ENCODE assay signal across 10 cellular contexts in genomic region chr13:29845440-29846056, GRCh38. TPM values are rescaled to one million over a fixed set of nuclear protein-coding genes. Genes with fewer than 3 reads are reported as not detected.
DNase-seq lines count a peak whose midpoint lies in the region; TF ChIP-seq lines count a peak whose summit lies in the region.
"Had no signal": no experiment of that assay in that cellular context is flagged by ENCODE, and none has a peak within 500 bp of the region (broad histone marks: within the 10 kb centered on the region; RNA-seq: fewer than 3 reads in every experiment).

No MANE protein-coding gene starts in this region.

- H3K4me1 ChIP-seq in HEK293 (ENCODE audit: control insufficient read depth, insufficient read depth, low read length) (peaks cover 11% of the 10 kb centered on the region), breast epithelium (peaks cover 0 to 4% of the 10 kb centered on the region in 2 donors)

- peaks cover 60% of the 10 kb centered on the region for H3K4me1 Mint-ChIP-seq in mesothelial cell of epicardium

- POLR2A ChIA-PET in HEK293 (lab: Yijun Ruan, JAX), result no interaction called here

- no peak overlapping the region for H3K27ac ChIP-seq in HEK293 (ENCODE audit: extremely low read depth, low read depth, low read length)
- no peak overlapping the region for H3K27ac ChIP-seq in breast epithelium

- intact Hi-C loops in breast epithelium (cut with DNase I; ENCODE audit: low total_unique reads), result loop anchor here (10.0 kb wide), 1 partner anchor 269 kb away; no protein-coding TSS in a partner anchor
- intact Hi-C loops in posterior cingulate gyrus (cut with DNase I), result loop anchor here (5.0 kb wide), 2 partner anchors 253 to 338 kb away; no protein-coding TSS in a partner anchor

- H3K4me3 ChIP-seq in HEK293 (ENCODE audit: low read depth, low read length) (no peak overlapping the region), breast epithelium (peak overlapping the region in 1 of 3 donors; percentile 94)
- H3K4me3 ChIP-seq: lung had no signal

- H3K36me3 ChIP-seq in HEK293 (ENCODE audit: control insufficient read depth in 2 of 2, insufficient read depth in 1 of 2, low read length in 2 of 2) (no peaks in the 10 kb centered on the region), breast epithelium (no peaks in the 10 kb centered on the region)

- H3K9me3 Mint-ChIP-seq in mesothelial cell of epicardium, result no peaks in the 10 kb centered on the region
- H3K9me3 Mint-ChIP-seq: activated naive CD8-positive, alpha-beta T cell treated with anti-CD3 and anti-CD28 coated beads, Interleukin-2, amount 10 ng/mL, durations not matched to agents 7 days and 5 days had no signal

- no peak for DNase-seq in AG09319 (ENCODE audit: extremely low read depth, low read depth)
- DNase-seq in breast epithelium (ENCODE audit: low spot score in 2 of 2), result no peak
- DNase-seq in mesothelial cell of epicardium (ENCODE audit: low spot score in 2 of 2, unreplicated experiment in 2 of 2), result no peak
- DNase-seq in AG08396 (ENCODE audit: low spot score), result no peak
- no peak for DNase-seq in posterior cingulate gyrus
- DNase-seq in 8988T, result no peak
- no peak for DNase-seq in NCI-H1092 treated with DMSO at 0.1 percent for 48 hours (lab: John Stamatoyannopoulos, UW)
- DNase-seq: activated naive CD8-positive, alpha-beta T cell treated with anti-CD3 and anti-CD28 coated beads, Interleukin-2, amount 10 ng/mL, durations not matched to agents 7 days and 5 days had no signal

- no peaks in the 10 kb centered on the region for H3K36me3 Mint-ChIP-seq in mesothelial cell of epicardium
- H3K36me3 Mint-ChIP-seq: activated naive CD8-positive, alpha-beta T cell treated with anti-CD3 and anti-CD28 coated beads, Interleukin-2, amount 10 ng/mL, durations not matched to agents 7 days and 5 days had no signal

- TF ChIP-seq POLR2A in breast epithelium (IDR thresholded peaks at IDR 0.05), result no peak

- H3K9me3 ChIP-seq in HEK293 (ENCODE audit: control insufficient read depth, insufficient read depth, low read depth, low read length) (no peaks in the 10 kb centered on the region), breast epithelium (no peaks in the 10 kb centered on the region)

- no peaks in the 10 kb centered on the region for H3K27me3 ChIP-seq in breast epithelium

- H3K27ac Mint-ChIP-seq in mesothelial cell of epicardium, result no peak overlapping the region
- H3K27ac Mint-ChIP-seq: activated naive CD8-positive, alpha-beta T cell treated with anti-CD3 and anti-CD28 coated beads, Interleukin-2, amount 10 ng/mL, durations not matched to agents 7 days and 5 days had no signal

- CTCF ChIA-PET in HEK293 (lab: Yijun Ruan, JAX), result interaction anchor here (0.6 to 1.5 kb wide), 7 partner anchors 11 to 269 kb away, joined by 3 to 4 read pairs (median 3); no protein-coding TSS in a partner anchor

- H3K4me3 Mint-ChIP-seq in mesothelial cell of epicardium, result peak overlapping the region; percentile 35

- TF ChIP-seq CTCF in AG09319 (IDR thresholded peaks at IDR 0.05; ENCODE audit: low read depth, low read length) (peak; percentile 32), HEK293 (tag by site-specific recombination; IDR thresholded peaks at IDR 0.05) (no peak), breast epithelium (IDR thresholded peaks at IDR 0.05) (peak in 2 of 3 donors; percentile 12 to 29), mesothelial cell of epicardium (IDR thresholded peaks at IDR 0.05; ENCODE audit: unreplicated experiment) (peak; percentile 52)

- H3K27me3 Mint-ChIP-seq in mesothelial cell of epicardium (ENCODE audit: low read depth), result no peaks in the 10 kb centered on the region
- H3K27me3 Mint-ChIP-seq: activated naive CD8-positive, alpha-beta T cell treated with anti-CD3 and anti-CD28 coated beads, Interleukin-2, amount 10 ng/mL, durations not matched to agents 7 days and 5 days had no signal

TF ChIP-seq in HEK293, 187 proteins besides CTCF, POLR2A, EP300 and RAD21:
- TF ChIP-seq ZNF354C (tag by site-specific recombination; IDR thresholded peaks at IDR 0.05; ENCODE audit: borderline replicate concordance, low read depth) (no peak), PRDM1 (tag by site-specific recombination; IDR thresholded peaks at IDR 0.05) (peak; percentile 87), ZNF138 (tag by site-specific recombination; IDR thresholded peaks at IDR 0.05; ENCODE audit: borderline replicate concordance) (no peak), ZNF16 (tag by site-specific recombination; IDR thresholded peaks at IDR 0.05; ENCODE audit: low read depth) (no peak), ZNF211 (tag by site-specific recombination; IDR thresholded peaks at IDR 0.05; ENCODE audit: low read depth) (no peak), PRDM6 (tag by site-specific recombination; IDR thresholded peaks at IDR 0.05) (peak; percentile 95), ZFP37 (tag by site-specific recombination; IDR thresholded peaks at IDR 0.05) (no peak), ZNF350 (tag by site-specific recombination; IDR thresholded peaks at IDR 0.05) (no peak), GLIS1 (tag by site-specific recombination; IDR thresholded peaks at IDR 0.05) (no peak)
- TF ChIP-seq, protein P1, sequence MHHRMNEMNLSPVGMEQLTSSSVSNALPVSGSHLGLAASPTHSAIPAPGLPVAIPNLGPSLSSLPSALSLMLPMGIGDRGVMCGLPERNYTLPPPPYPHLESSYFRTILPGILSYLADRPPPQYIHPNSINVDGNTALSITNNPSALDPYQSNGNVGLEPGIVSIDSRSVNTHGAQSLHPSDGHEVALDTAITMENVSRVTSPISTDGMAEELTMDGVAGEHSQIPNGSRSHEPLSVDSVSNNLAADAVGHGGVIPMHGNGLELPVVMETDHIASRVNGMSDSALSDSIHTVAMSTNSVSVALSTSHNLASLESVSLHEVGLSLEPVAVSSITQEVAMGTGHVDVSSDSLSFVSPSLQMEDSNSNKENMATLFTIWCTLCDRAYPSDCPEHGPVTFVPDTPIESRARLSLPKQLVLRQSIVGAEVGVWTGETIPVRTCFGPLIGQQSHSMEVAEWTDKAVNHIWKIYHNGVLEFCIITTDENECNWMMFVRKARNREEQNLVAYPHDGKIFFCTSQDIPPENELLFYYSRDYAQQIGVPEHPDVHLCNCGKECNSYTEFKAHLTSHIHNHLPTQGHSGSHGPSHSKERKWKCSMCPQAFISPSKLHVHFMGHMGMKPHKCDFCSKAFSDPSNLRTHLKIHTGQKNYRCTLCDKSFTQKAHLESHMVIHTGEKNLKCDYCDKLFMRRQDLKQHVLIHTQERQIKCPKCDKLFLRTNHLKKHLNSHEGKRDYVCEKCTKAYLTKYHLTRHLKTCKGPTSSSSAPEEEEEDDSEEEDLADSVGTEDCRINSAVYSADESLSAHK (tag by site-specific recombination; IDR thresholded peaks at IDR 0.05), result no peak

RNA-seq across cellular contexts. Expression of gene UBL3, which starts 4.9 kb away (rescaled TPM):
- total RNA-seq in breast epithelium (10 to 100 TPM; 32.4 to 60.7 (median 36.6) TPM), mesothelial cell of epicardium (22.7 to 23.6 TPM (median 23.3 TPM) in 3 replicates)
